In the genomic region with DNA sequence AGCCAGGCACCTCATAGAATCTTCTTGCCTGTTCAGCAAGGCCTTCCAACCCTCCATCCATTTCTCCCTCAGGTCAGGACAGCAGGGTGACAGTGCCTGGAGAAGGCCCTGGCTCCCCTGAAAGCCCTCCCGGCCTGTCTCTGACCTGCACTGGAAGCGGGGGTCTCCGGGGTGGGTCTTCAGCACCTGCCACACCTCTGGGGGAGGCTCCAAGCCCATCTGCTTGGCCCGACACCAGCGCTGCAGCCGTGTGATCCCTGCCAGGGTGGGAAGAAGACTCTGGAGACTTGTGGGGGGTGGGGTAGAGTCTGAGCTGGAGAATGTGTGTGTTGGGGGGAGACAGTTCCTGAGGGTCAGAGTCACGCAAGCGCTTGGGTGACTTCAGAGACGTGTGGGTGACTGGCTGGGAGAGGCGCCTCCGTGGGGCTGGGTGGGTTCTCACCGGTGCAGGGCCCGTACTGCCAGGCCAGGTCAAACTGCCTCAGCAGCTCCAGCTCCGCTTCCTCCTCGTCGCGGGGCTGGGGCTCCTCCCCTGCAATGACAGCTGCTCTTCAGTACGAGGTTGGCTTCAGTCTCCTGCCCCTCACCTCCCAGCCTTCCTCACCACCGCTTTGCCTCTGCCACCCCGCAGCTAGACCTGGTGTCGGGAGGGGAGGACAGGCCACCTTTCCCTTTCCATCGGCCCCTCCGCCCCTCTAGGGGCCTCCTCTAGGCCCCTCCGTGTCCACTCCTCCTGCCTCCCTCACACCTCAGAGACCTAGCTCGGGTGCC, we compare ENCODE assay signal across 8 cellular contexts.
DNase-seq lines count a peak whose midpoint lies in the region; ATAC-seq and TF ChIP-seq lines count a peak whose summit lies in the region.

No MANE protein-coding gene starts in this region.

- DNase-seq in DMS 273 (lab: John Stamatoyannopoulos, UW; ENCODE audit: unreplicated experiment) (peak; percentile 79), DMS 273 treated with DMSO at 0.1 percent for 48 hours (lab: John Stamatoyannopoulos, UW) (no peak), NCI-H345 (lab: John Stamatoyannopoulos, UW) (peak; percentile 63), HuH-7.5 (ENCODE audit: low spot score) (no peak)
- no peak for DNase-seq in activated naive CD8-positive, alpha-beta T cell treated with anti-CD3 and anti-CD28 coated beads, Interleukin-2, amount 50 U/mL, for 24 hours
- no peak for DNase-seq in stimulated activated effector memory CD8-positive, alpha-beta T cell treated with anti-CD3 and anti-CD28 coated beads, Interleukin-12 subunit alpha, Interleukin-12 subunit beta, amount 100 ng/mL, for 72 hours (ENCODE audit: low spot score in 2 of 2)

- peak overlapping the region; percentile 59 for H3K27ac ChIP-seq in HEK293 (ENCODE audit: extremely low read depth, low read depth, low read length)

- H3K4me3 ChIP-seq in HEK293 (ENCODE audit: low read depth, low read length) (peak overlapping the region; percentile 72), iPS-11a (ENCODE audit: low read depth, low read length) (peak overlapping the region; percentile 60)

- no peaks in the 10 kb centered on the region for H3K9me3 ChIP-seq in HEK293 (ENCODE audit: control insufficient read depth, insufficient read depth, low read depth, low read length)

- H3K36me3 Mint-ChIP-seq in activated naive CD8-positive, alpha-beta T cell treated with anti-CD3 and anti-CD28 coated beads, Interleukin-2, amount 50 U/mL, for 24 hours (ENCODE audit: low read depth) = no peaks in the 10 kb centered on the region
- H3K36me3 Mint-ChIP-seq in stimulated activated effector memory CD8-positive, alpha-beta T cell treated with anti-CD3 and anti-CD28 coated beads, Interleukin-12 subunit alpha, Interleukin-12 subunit beta, amount 100 ng/mL, for 72 hours = peaks cover 22% of the 10 kb centered on the region

- H3K4me3 Mint-ChIP-seq in activated naive CD8-positive, alpha-beta T cell treated with anti-CD3 and anti-CD28 coated beads, Interleukin-2, amount 50 U/mL, for 24 hours = peak overlapping the region; percentile 96
- H3K4me3 Mint-ChIP-seq in stimulated activated effector memory CD8-positive, alpha-beta T cell treated with anti-CD3 and anti-CD28 coated beads, Interleukin-12 subunit alpha, Interleukin-12 subunit beta, amount 100 ng/mL, for 72 hours = peak overlapping the region; percentile 87

- H3K27ac Mint-ChIP-seq in activated naive CD8-positive, alpha-beta T cell treated with anti-CD3 and anti-CD28 coated beads, Interleukin-2, amount 50 U/mL, for 24 hours = peak overlapping the region; percentile 97
- peak overlapping the region; percentile 97 for H3K27ac Mint-ChIP-seq in stimulated activated effector memory CD8-positive, alpha-beta T cell treated with anti-CD3 and anti-CD28 coated beads, Interleukin-12 subunit alpha, Interleukin-12 subunit beta, amount 100 ng/mL, for 72 hours

- no peaks in the 10 kb centered on the region for H3K4me1 ChIP-seq in HEK293 (ENCODE audit: control insufficient read depth, insufficient read depth, low read length)

- POLR2A ChIA-PET in HEK293 (lab: Yijun Ruan, JAX) = interaction anchor here (0.6 to 4.2 kb wide), 11 partner anchors 9 to 288 kb away, joined by 3 to 30 read pairs (median 5); a partner anchor contains a TSS

- H3K27me3 Mint-ChIP-seq in activated naive CD8-positive, alpha-beta T cell treated with anti-CD3 and anti-CD28 coated beads, Interleukin-2, amount 50 U/mL, for 24 hours = no peaks in the 10 kb centered on the region

- CTCF ChIA-PET in HEK293 (lab: Yijun Ruan, JAX) = interaction anchor here (0.6 to 30.4 kb wide), 10 partner anchors 7 to 520 kb away, joined by 3 to 898 read pairs (median 22); a partner anchor contains a TSS

- H3K9me3 Mint-ChIP-seq in activated naive CD8-positive, alpha-beta T cell treated with anti-CD3 and anti-CD28 coated beads, Interleukin-2, amount 50 U/mL, for 24 hours = no peaks in the 10 kb centered on the region
- no peaks in the 10 kb centered on the region for H3K9me3 Mint-ChIP-seq in stimulated activated effector memory CD8-positive, alpha-beta T cell treated with anti-CD3 and anti-CD28 coated beads, Interleukin-12 subunit alpha, Interleukin-12 subunit beta, amount 100 ng/mL, for 72 hours

- TF ChIP-seq CTCF in HEK293 (tag by site-specific recombination; IDR thresholded peaks at IDR 0.05) = 0 out of 2 replicates have a peak, but pooled peaks have one; percentile 6

- H3K4me1 Mint-ChIP-seq in activated naive CD8-positive, alpha-beta T cell treated with anti-CD3 and anti-CD28 coated beads, Interleukin-2, amount 50 U/mL, for 24 hours = peaks cover 78% of the 10 kb centered on the region
- peaks cover 77% of the 10 kb centered on the region for H3K4me1 Mint-ChIP-seq in stimulated activated effector memory CD8-positive, alpha-beta T cell treated with anti-CD3 and anti-CD28 coated beads, Interleukin-12 subunit alpha, Interleukin-12 subunit beta, amount 100 ng/mL, for 72 hours

- H3K36me3 ChIP-seq in HEK293 (ENCODE audit: control insufficient read depth in 2 of 2, insufficient read depth in 1 of 2, low read length in 2 of 2) = no peaks in the 10 kb centered on the region

- peak; percentile 26 for ATAC-seq in activated naive CD8-positive, alpha-beta T cell treated with anti-CD3 and anti-CD28 coated beads, Interleukin-2, amount 50 U/mL, for 24 hours
- peak; percentile 66 for ATAC-seq in stimulated activated effector memory CD8-positive, alpha-beta T cell treated with anti-CD3 and anti-CD28 coated beads, Interleukin-12 subunit alpha, Interleukin-12 subunit beta, amount 100 ng/mL, for 72 hours

TF ChIP-seq in HEK293, 187 proteins besides CTCF, POLR2A, EP300 and RAD21:
- TF ChIP-seq ZNF157 (tag by site-specific recombination; IDR thresholded peaks at IDR 0.05) = no peak
- TF ChIP-seq ZBTB20 (tag by site-specific recombination; IDR thresholded peaks at IDR 0.05) = peak; percentile 36; the same call in 1 of the 2 replicates
- TF ChIP-seq ZNF501 (tag by site-specific recombination; IDR thresholded peaks at IDR 0.05) = 0 out of 2 replicates have a peak, but pooled peaks have one; percentile 22

Comparison
In these comparisons a context has a peak if more than half of its experiments do, and no peak if none do; other contexts are left out.
1. DNase-seq: peak in DMS 273 (single experiment) and NCI-H345 (single experiment); none in DMS 273 treated with DMSO at 0.1 percent for 48 hours (single experiment), activated naive CD8-positive, alpha-beta T cell treated with anti-CD3 and anti-CD28 coated beads, Interleukin-2, amount 50 U/mL, for 24 hours (single experiment), stimulated activated effector memory CD8-positive, alpha-beta T cell treated with anti-CD3 and anti-CD28 coated beads, Interleukin-12 subunit alpha, Interleukin-12 subunit beta, amount 100 ng/mL, for 72 hours (0 of 2) and HuH-7.5 (single experiment).